10 cellular contexts compared by ENCODE assay signal in genomic region chr1:176241385-176242015, GRCh38. TPM values are rescaled to one million over a fixed set of nuclear protein-coding genes. Genes with fewer than 3 reads are reported as not detected.
DNase-seq lines count a peak whose midpoint lies in the region; ATAC-seq and TF ChIP-seq lines count a peak whose summit lies in the region.
"Had no signal": no experiment of that assay in that cellular context is flagged by ENCODE, and none has a peak within 500 bp of the region (broad histone marks: within the 10 kb centered on the region; RNA-seq: fewer than 3 reads in every experiment).

No MANE protein-coding gene starts in this region.

- H3K79me2 ChIP-seq in fibroblast of lung (ENCODE audit: control insufficient read depth, insufficient read depth, low read length): no peaks in the 10 kb centered on the region

- intact Hi-C loops in ascending aorta (cut with DNase I): no loop called here

- no peaks in the 10 kb centered on the region for H4K20me1 ChIP-seq in fibroblast of lung (ENCODE audit: control insufficient read depth, extremely low read depth, insufficient read depth, low read length)

- H3K4me2 ChIP-seq in fibroblast of lung (ENCODE audit: extremely low read depth, insufficient read depth, low read length): no peak overlapping the region

- no peaks in the 10 kb centered on the region for H3K9me3 ChIP-seq in fibroblast of lung (ENCODE audit: control insufficient read depth, insufficient read depth, low read depth, low read length)
- H3K9me3 ChIP-seq in ascending aorta: no peaks in the 10 kb centered on the region

- H3K4me3 ChIP-seq in fibroblast of lung (replicated peaks in 1 of 4; ENCODE audit: control extremely low read depth in 1 of 4, insufficient read depth in 1 of 4, low read depth in 3 of 4, low read length in 4 of 4): peak overlapping the region in 1 of 4 experiments; percentile 56
- H3K4me3 ChIP-seq in ascending aorta: no peak overlapping the region

- no peak overlapping the region for H2AFZ ChIP-seq in fibroblast of lung (ENCODE audit: low read length)

- H3K4me1 ChIP-seq in fibroblast of lung (ENCODE audit: control insufficient read depth, extremely low read depth, insufficient read depth, low read length) (no peaks in the 10 kb centered on the region), ascending aorta (no peaks in the 10 kb centered on the region)

- no peak overlapping the region for H3K9ac ChIP-seq in fibroblast of lung (ENCODE audit: insufficient read depth, low read length)

- ATAC-seq in HG03457 (IDR thresholded peaks at IDR 0.05; ENCODE audit: unreplicated experiment): no peak

- H3K27ac ChIP-seq in fibroblast of lung (ENCODE audit: insufficient read depth, low read length) (no peak overlapping the region), ascending aorta (no peak overlapping the region)

- TF ChIP-seq CTCF in fibroblast of lung (conservative IDR thresholded peaks at IDR 0.05 in 1 of 2, IDR thresholded peaks at IDR 0.05 in 1 of 2; ENCODE audit: low read depth in 1 of 2, low read length in 2 of 2) (no peak), GM13976 (IDR thresholded peaks at IDR 0.05; ENCODE audit: borderline replicate concordance, control extremely low read depth, extremely low read depth, insufficient read depth, missing control alignments) (no peak), ascending aorta (IDR thresholded peaks at IDR 0.05) (no peak)

- no peaks in the 10 kb centered on the region for H3K36me3 ChIP-seq in fibroblast of lung (ENCODE audit: control insufficient read depth, insufficient read depth, low read length)
- H3K36me3 ChIP-seq in ascending aorta: no peaks in the 10 kb centered on the region

- DNase-seq in stimulated activated CD4-positive, alpha-beta T cell treated with anti-CD3 and anti-CD28 coated beads, Interleukin-15, amount 100 ng/mL, for 24 hours: peak; percentile 10
- DNase-seq in stimulated activated CD4-positive, alpha-beta T cell treated with anti-CD3 and anti-CD28 coated beads, Interleukin-2, amount 100 ng/mL, for 24 hours: no peak
- peak; percentile 86 for DNase-seq in OCI-M1 (lab: John Stamatoyannopoulos, UW)
- peak; percentile 34 to 93 for DNase-seq in fibroblast of lung (ENCODE audit: low read depth in 2 of 2)
- DNase-seq in GM13976 (ENCODE audit: low spot score): no peak
- no peak for DNase-seq in cerebellar cortex (ENCODE audit: low spot score)
- no peak for DNase-seq in ascending aorta (ENCODE audit: low spot score in 2 of 2)
- DNase-seq: activated CD4-positive, alpha-beta T cell treated with anti-CD3 and anti-CD28 coated beads, Interleukin-2, amount 10 ng/mL, durations not matched to agents 7 days and 5 days; NCI-H510A had no signal

- in situ Hi-C loops in GM13976 (cut with MboI; ENCODE audit: low sequenced_read_pairs, unreplicated experiment): no loop called here

- H3K27me3 ChIP-seq in fibroblast of lung (ENCODE audit: control insufficient read depth, insufficient read depth, low read length) (no peaks in the 10 kb centered on the region), ascending aorta (no peaks in the 10 kb centered on the region)

RNA-seq across cellular contexts. Expression of gene COP1, which starts 34.4 kb away (rescaled TPM):
- total RNA-seq in fibroblast of lung: 43.1 and 48.1 TPM in 2 replicates
- polyA plus RNA-seq in fibroblast of lung: 36.6 and 42.0 TPM in 2 replicates
- 24.0 and 24.1 TPM in 2 replicates for polyA plus RNA-seq in fibroblast of lung (2012)
- polyA minus RNA-seq in fibroblast of lung (ENCODE audit: low replicate concordance): 6.8 and 19.9 TPM in 2 replicates
- 76.3 TPM for total RNA-seq in ascending aorta

Comparison
In these comparisons a context has a peak if more than half of its experiments do, and no peak if none do; other contexts are left out.
1. DNase-seq: peak in stimulated activated CD4-positive, alpha-beta T cell treated with anti-CD3 and anti-CD28 coated beads, Interleukin-15, amount 100 ng/mL, for 24 hours (single experiment), OCI-M1 (single experiment) and fibroblast of lung (2 of 2); none in stimulated activated CD4-positive, alpha-beta T cell treated with anti-CD3 and anti-CD28 coated beads, Interleukin-2, amount 100 ng/mL, for 24 hours (0 of 2), GM13976 (single experiment), cerebellar cortex (single experiment) and ascending aorta (0 of 2).